20 cellular contexts compared by ENCODE assay signal in the genomic region with DNA sequence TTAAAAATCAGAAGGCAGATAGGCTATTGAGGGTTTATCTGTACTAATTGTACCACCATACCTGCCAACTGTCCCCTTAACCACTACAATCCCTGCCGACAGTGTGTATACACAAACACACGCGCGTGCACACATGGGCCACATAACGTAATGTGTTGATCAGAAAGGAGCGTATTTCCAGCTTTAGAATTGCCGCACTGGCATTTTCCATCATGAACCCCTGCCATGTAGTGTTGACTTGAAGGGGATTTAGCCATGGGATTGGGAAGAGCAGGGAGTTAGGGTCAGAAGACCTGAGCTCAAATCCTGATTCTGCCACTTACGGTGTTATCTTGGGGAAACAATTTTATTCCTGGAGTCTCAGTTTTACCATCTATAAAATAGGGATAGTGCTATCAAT.
DNase-seq lines count a peak whose midpoint lies in the region; ATAC-seq, FAIRE-seq and TF ChIP-seq lines count a peak whose summit lies in the region.
"Had no signal": no experiment of that assay in that cellular context is flagged by ENCODE, and none has a peak within 500 bp of the region (broad histone marks: within the 10 kb centered on the region; RNA-seq: fewer than 3 reads in every experiment).

No MANE protein-coding gene starts in this region.

- TF ChIP-seq RAD21 in A549 (conservative IDR thresholded peaks at IDR 0.05 in 1 of 2, IDR thresholded peaks at IDR 0.05 in 1 of 2) (no peak), IMR-90 (IDR thresholded peaks at IDR 0.05; ENCODE audit: low read length) (no peak)

- in situ Hi-C loops in IMR-90 (cut with MboI; ENCODE audit: low sequenced_read_pairs), result no loop called here

- no peak overlapping the region for H3K56ac ChIP-seq in IMR-90 (ENCODE audit: extremely low read depth, insufficient read depth, low read length)

- ATAC-seq in A549 (no peak), IMR-90 (ENCODE audit: low read depth) (no peak), WTC11 (no peak)

- peak overlapping the region; percentile 20; the same call in 1 of the 2 replicates for H2AK5ac ChIP-seq in IMR-90 (ENCODE audit: low read depth, low read length)

- no peak for DNase-seq in A549 (ENCODE audit: low read depth in 1 of 2, low spot score in 1 of 2)
- no peak for DNase-seq in IMR-90
- DNase-seq in WTC11 (ENCODE audit: low spot score), result no peak
- no peak for DNase-seq in progenitor cell of endocrine pancreas (ENCODE audit: low spot score, unreplicated experiment)
- no peak for DNase-seq in NCI-H446 (lab: John Stamatoyannopoulos, UW)
- no peak for DNase-seq in NCI-H2029 (lab: John Stamatoyannopoulos, UW)
- DNase-seq in neural progenitor cell (ENCODE audit: low spot score), result no peak
- DNase-seq: COR-L47, DMS153, DMS79 treated with DMSO at 0.1 percent for 48 hours, EL had no signal

- H4K8ac ChIP-seq in IMR-90 (ENCODE audit: low read depth in 2 of 2, low read length in 2 of 2), result no peak overlapping the region

- no peak overlapping the region for H4K91ac ChIP-seq in IMR-90 (ENCODE audit: insufficient read depth, low read depth, low read length)

- dilution Hi-C loops in IMR-90 (cut with HindIII; ENCODE audit: low sequenced_read_pairs, unreplicated experiment), result no loop called here

- H2BK5ac ChIP-seq in IMR-90 (ENCODE audit: low read depth, low read length, poor library complexity, severe bottlenecking), result no peak overlapping the region

- WGBS in A549 (ENCODE audit: missing lambda C conversion rate), result 97% methylated on average over 8 of the region's 8 CpGs
- 94% methylated on average over 3 of the region's 8 CpGs; no CpG with 5 or more reads in 1 of the 2 experiments for WGBS in IMR-90 (ENCODE audit: extremely low coverage in 2 of 2, insufficient read length in 1 of 2), 2 experiments

- no peak overlapping the region for H2BK20ac ChIP-seq in IMR-90 (ENCODE audit: low read depth, low read length)

- H3K36me3 Mint-ChIP-seq in WTC11, result peaks cover 13% of the 10 kb centered on the region
- H3K36me3 Mint-ChIP-seq in progenitor cell of endocrine pancreas (ENCODE audit: insufficient read depth), result peaks cover 15% of the 10 kb centered on the region
- peaks cover 4% of the 10 kb centered on the region for H3K36me3 Mint-ChIP-seq in neural progenitor cell
- H3K36me3 Mint-ChIP-seq: CD4-positive, alpha-beta memory T cell had no signal

- H3K4me1 ChIP-seq in A549 (peaks cover 80% of the 10 kb centered on the region), IMR-90 (ENCODE audit: control insufficient read depth, insufficient read depth, low read length) (peaks cover 7% of the 10 kb centered on the region), neural progenitor cell (peaks cover 25% of the 10 kb centered on the region)

- H2AK9ac ChIP-seq in IMR-90 (replicated peaks; ENCODE audit: low read depth, low read length, poor library complexity), result no peak overlapping the region

- POLR2A ChIA-PET in A549 (lab: Yijun Ruan, JAX) (no interaction called here), IMR-90 (lab: Charles Lee; ENCODE audit: unreplicated experiment) (no interaction called here), WTC11 (lab: Charles Lee) (no interaction called here)

- H3K27me3 Mint-ChIP-seq in WTC11 (ENCODE audit: low read depth) (no peaks in the 10 kb centered on the region), progenitor cell of endocrine pancreas (no peaks in the 10 kb centered on the region), neural progenitor cell (ENCODE audit: insufficient read depth, low read depth) (no peaks in the 10 kb centered on the region)

- peaks cover 30 to 32% of the 10 kb centered on the region in 2 experiments for H3K79me1 ChIP-seq in IMR-90 (ENCODE audit: low read depth in 1 of 2, low read length in 2 of 2)

- H3K9me1 ChIP-seq in IMR-90 (ENCODE audit: insufficient read depth, low read length), result peaks cover 2% of the 10 kb centered on the region; the same call in 1 of the 2 replicates

- peaks cover 47% of the 10 kb centered on the region for H3F3A ChIP-seq in neural progenitor cell (ENCODE audit: low read depth)

- H3K27ac Mint-ChIP-seq in WTC11, result peak overlapping the region; percentile 36; the same call in 1 of the 2 replicates
- peak overlapping the region; percentile 74 for H3K27ac Mint-ChIP-seq in progenitor cell of endocrine pancreas
- no peak overlapping the region for H3K27ac Mint-ChIP-seq in neural progenitor cell
- H3K27ac Mint-ChIP-seq: CD4-positive, alpha-beta memory T cell; GM23338 had no signal

- H3K27ac ChIP-seq in A549, result no peak overlapping the region
- no peak overlapping the region for H3K27ac ChIP-seq in IMR-90 (ENCODE audit: insufficient read depth, low read length)
- no peak overlapping the region for H3K27ac ChIP-seq in neural progenitor cell
- H3K27ac ChIP-seq: C4-2B had no signal

- H3K36me3 ChIP-seq in IMR-90 (ENCODE audit: control insufficient read depth, insufficient read depth, low read length) (peaks cover 2% of the 10 kb centered on the region; the same call in 1 of the 2 replicates), neural progenitor cell (no peaks in the 10 kb centered on the region)
- H3K36me3 ChIP-seq: BE2C, HAP-1 had no signal

- H3K79me2 ChIP-seq in neural progenitor cell (ENCODE audit: low read depth), result peaks cover 83% of the 10 kb centered on the region

- no peak overlapping the region for H2BK120ac ChIP-seq in IMR-90 (ENCODE audit: low read depth, low read length)

- no TSS peak for BruUV-seq in IMR-90 (replicated peaks; lab: Mats Ljungman, UMichigan)

- H3K4me1 Mint-ChIP-seq in WTC11 (peaks cover 39% of the 10 kb centered on the region), progenitor cell of endocrine pancreas (ENCODE audit: low read depth) (peaks cover 44% of the 10 kb centered on the region), neural progenitor cell (peaks cover 38% of the 10 kb centered on the region)
- H3K4me1 Mint-ChIP-seq: CD4-positive, alpha-beta memory T cell had no signal

- TF ChIP-seq EP300 in A549 (IDR thresholded peaks at IDR 0.05), result no peak

- no peak overlapping the region for H4K5ac ChIP-seq in IMR-90 (ENCODE audit: low read depth, low read length)

- H3K9ac ChIP-seq in IMR-90 (ENCODE audit: low read depth, low read length), result no peak overlapping the region
- H3K9ac ChIP-seq in neural progenitor cell, result no peak overlapping the region

- H2AFZ ChIP-seq in IMR-90 (replicated peaks; ENCODE audit: low read length, poor library complexity), result no peak overlapping the region
- no peak overlapping the region for H2AFZ ChIP-seq in neural progenitor cell (replicated peaks)
- H2AFZ ChIP-seq: GM23338 had no signal

- H3K4me3 ChIP-seq in A549 (no peak overlapping the region), IMR-90 (ENCODE audit: insufficient read depth, low read depth, low read length) (no peak overlapping the region), neural progenitor cell (no peak overlapping the region)
- H3K4me3 ChIP-seq: GM23338, HAP-1 had no signal

- H3K4me3 Mint-ChIP-seq in WTC11, result no peak overlapping the region
- H3K4me3 Mint-ChIP-seq in progenitor cell of endocrine pancreas (ENCODE audit: low read depth), result no peak overlapping the region
- no peak overlapping the region for H3K4me3 Mint-ChIP-seq in neural progenitor cell
- H3K4me3 Mint-ChIP-seq: CD4-positive, alpha-beta memory T cell; GM23338 had no signal

- H3K27me3 ChIP-seq in IMR-90 (ENCODE audit: control insufficient read depth, insufficient read depth, low read length) (no peaks in the 10 kb centered on the region), neural progenitor cell (no peaks in the 10 kb centered on the region)
- H3K27me3 ChIP-seq: BE2C had no signal

- intact Hi-C loops in IMR-90 (cut with micrococcal nuclease), result no loop called here

- H3K4ac ChIP-seq in IMR-90 (ENCODE audit: low read depth, low read length), result no peak overlapping the region

- no peak overlapping the region for H3K14ac ChIP-seq in IMR-90 (replicated peaks; ENCODE audit: low read depth, low read length)

- H3K4me2 ChIP-seq in A549, result no peak overlapping the region
- H3K4me2 ChIP-seq in IMR-90 (ENCODE audit: low read depth, low read length), result no peak overlapping the region
- no peak overlapping the region for H3K4me2 ChIP-seq in neural progenitor cell
- H3K4me2 ChIP-seq: GM23338 had no signal

- H3K9me3 ChIP-seq in A549 (no peaks in the 10 kb centered on the region), IMR-90 (ENCODE audit: control insufficient read depth, insufficient read depth, low read length) (no peaks in the 10 kb centered on the region), neural progenitor cell (ENCODE audit: low read depth) (no peaks in the 10 kb centered on the region)
- H3K9me3 ChIP-seq: BE2C, HAP-1 had no signal

- H2BK15ac ChIP-seq in IMR-90 (ENCODE audit: low read depth, low read length), result no peak overlapping the region

- no peak for TF ChIP-seq POLR2A in A549 (IDR thresholded peaks at IDR 0.05; ENCODE audit: low read length)
- TF ChIP-seq POLR2A in IMR-90 (IDR thresholded peaks at IDR 0.05; ENCODE audit: low read depth, low read length), result no peak

- H3K9me3 Mint-ChIP-seq in WTC11, result no peaks in the 10 kb centered on the region
- no peaks in the 10 kb centered on the region for H3K9me3 Mint-ChIP-seq in progenitor cell of endocrine pancreas (ENCODE audit: low read depth)
- no peaks in the 10 kb centered on the region for H3K9me3 Mint-ChIP-seq in neural progenitor cell
- H3K9me3 Mint-ChIP-seq: CD4-positive, alpha-beta memory T cell; GM23338 had no signal

- peaks cover 7% of the 10 kb centered on the region; the same call in 1 of the 2 replicates for H4K20me1 ChIP-seq in IMR-90 (ENCODE audit: insufficient read depth, low read length)
- peaks cover 61% of the 10 kb centered on the region for H4K20me1 ChIP-seq in neural progenitor cell (ENCODE audit: low read depth)

- no peak overlapping the region for H3K23ac ChIP-seq in IMR-90 (ENCODE audit: low read depth, low read length)

- FAIRE-seq in A549 (lab: Jason Lieb, UNC), result no peak
- FAIRE-seq: A204.1, D721Med, G401.6, GM12892 had no signal

- CTCF ChIA-PET in A549 (lab: Yijun Ruan, JAX), result interaction anchor here (0.6 to 1.6 kb wide), 8 partner anchors 9 to 412 kb away, joined by 3 to 9 read pairs (median 4); no protein-coding TSS in a partner anchor
- CTCF ChIA-PET in IMR-90 (lab: Yijun Ruan, JAX), result no interaction called here
- CTCF ChIA-PET in WTC11 (lab: Charles Lee), result no interaction called here

- TF ChIP-seq CTCF in A549 (IDR thresholded peaks at IDR 0.05) (no peak), IMR-90 (conservative IDR thresholded peaks at IDR 0.05; ENCODE audit: low read depth, low read length) (no peak), WTC11 (IDR thresholded peaks at IDR 0.05) (no peak), progenitor cell of endocrine pancreas (IDR thresholded peaks at IDR 0.05; ENCODE audit: unreplicated experiment) (no peak), neural progenitor cell (IDR thresholded peaks at IDR 0.05) (no peak)

- no peak overlapping the region for H3K18ac ChIP-seq in IMR-90 (ENCODE audit: low read depth, low read length)

TF ChIP-seq in A549, 52 proteins besides CTCF, POLR2A, EP300 and RAD21:
- TF ChIP-seq MAFK (IDR thresholded peaks at IDR 0.05; ENCODE audit: partially characterized antibody) (peak; percentile 60), NR3C1 (IDR thresholded peaks at IDR 0.05) (no peak)
TF ChIP-seq in A549: peak in this region for 1.

TF ChIP-seq in IMR-90, 13 proteins besides CTCF, POLR2A, EP300 and RAD21 (continues in another document):
- TF ChIP-seq MAZ (IDR thresholded peaks at IDR 0.05; ENCODE audit: borderline replicate concordance, low read depth, low read length), result no peak

TF ChIP-seq in WTC11, 78 proteins besides CTCF, POLR2A, EP300 and RAD21 (continues in another document):
- no peak for TF ChIP-seq ZBTB21 (CRISPR knock-in tag; IDR thresholded peaks at IDR 0.05; ENCODE audit: borderline replicate concordance)
